1 cellular context compared by ENCODE assay signal in genomic region chr4:85696661-85697060, GRCh38.
TF ChIP-seq lines count a peak whose summit lies in the region.

No MANE protein-coding gene starts in this region.

TF ChIP-seq in SK-N-SH, 30 proteins besides CTCF, POLR2A, EP300 and RAD21 (continued from another document):
- TF ChIP-seq TCF12 (IDR thresholded peaks at IDR 0.05) (no peak), MEF2A (IDR thresholded peaks at IDR 0.05; ENCODE audit: borderline replicate concordance, low read depth) (no peak), RFX5 (IDR thresholded peaks at IDR 0.05; ENCODE audit: low read length) (no peak), CHD2 (IDR thresholded peaks at IDR 0.05; ENCODE audit: low read length, partially characterized antibody) (no peak), RXRA (IDR thresholded peaks at IDR 0.05; ENCODE audit: borderline replicate concordance, low read depth) (no peak), USF2 (IDR thresholded peaks at IDR 0.05; ENCODE audit: borderline replicate concordance, low read depth, low read length) (no peak), POLR2AphosphoS5 (IDR thresholded peaks at IDR 0.05; ENCODE audit: low read depth, low read length) (no peak)
